Comparison of ENCODE assay signal across 18 cellular contexts in the genomic region with DNA sequence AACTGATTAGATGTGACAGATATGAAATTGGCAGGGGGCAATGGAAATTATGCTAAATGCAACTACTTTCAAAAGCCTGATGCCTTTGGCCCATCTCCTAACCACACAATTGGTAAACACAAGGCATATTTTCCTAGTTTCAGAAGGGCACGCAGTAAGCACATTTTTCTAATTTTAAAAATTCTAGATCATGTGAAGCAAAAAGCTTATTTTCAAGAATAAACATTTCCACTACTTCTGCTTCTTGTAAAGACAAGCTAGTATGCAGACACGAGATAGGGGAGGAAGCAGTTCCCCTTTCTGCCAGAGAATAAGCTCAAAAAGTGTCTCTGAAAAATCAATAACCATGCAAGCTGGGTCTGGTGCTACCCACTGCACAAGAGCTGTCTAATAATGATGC.
DNase-seq lines count a peak whose midpoint lies in the region; ATAC-seq, FAIRE-seq and TF ChIP-seq lines count a peak whose summit lies in the region.
"Had no signal": no experiment of that assay in that cellular context is flagged by ENCODE, and none has a peak within 500 bp of the region (broad histone marks: within the 10 kb centered on the region; RNA-seq: fewer than 3 reads in every experiment).

No MANE protein-coding gene starts in this region.

- no peaks in the 10 kb centered on the region for H3K27me3 Mint-ChIP-seq in CD14-positive monocyte (ENCODE audit: low read depth in 3 of 3)
- H3K27me3 Mint-ChIP-seq: naive thymus-derived CD8-positive, alpha-beta T cell had no signal

- H3K4me2 ChIP-seq in osteoblast (ENCODE audit: insufficient read depth, low read length): no peak overlapping the region
- H3K4me2 ChIP-seq: BLaER1, PC-9 had no signal

- no peaks in the 10 kb centered on the region for H4K20me1 ChIP-seq in osteoblast (ENCODE audit: insufficient read depth, low read length)

- no peak overlapping the region for H2AFZ ChIP-seq in osteoblast (ENCODE audit: low read length)
- H2AFZ ChIP-seq: PC-9 had no signal

- H3K27ac ChIP-seq in osteoblast (ENCODE audit: low read depth, low read length): no peak overlapping the region
- H3K27ac ChIP-seq: BLaER1, PC-9, VCaP had no signal

- H3K4me3 Mint-ChIP-seq in CD14-positive monocyte: peak overlapping the region in 1 of 2 donors; percentile 69
- H3K4me3 Mint-ChIP-seq: naive thymus-derived CD8-positive, alpha-beta T cell had no signal

- TF ChIP-seq CTCF in CD14-positive monocyte (IDR thresholded peaks at IDR 0.05) (no peak), osteoblast (IDR thresholded peaks at IDR 0.05; ENCODE audit: extremely low read depth, low read depth, low read length) (no peak), D721Med (IDR thresholded peaks at IDR 0.05; ENCODE audit: insufficient read depth, missing control alignments) (no peak)

- peaks cover 55% of the 10 kb centered on the region for H3K4me1 ChIP-seq in osteoblast (ENCODE audit: insufficient read depth, low read length)

- FAIRE-seq in D721Med (lab: Jason Lieb, UNC): no peak
- FAIRE-seq: astrocyte, endometrium, GM19239 had no signal

- peak; percentile 53 for ATAC-seq in HG02885 (IDR thresholded peaks at IDR 0.05; ENCODE audit: poor library complexity, unreplicated experiment)
- ATAC-seq in GM21447 (IDR thresholded peaks at IDR 0.05; ENCODE audit: unreplicated experiment): no peak
- ATAC-seq: naive thymus-derived CD8-positive, alpha-beta T cell had no signal

- H3K36me3 Mint-ChIP-seq in CD14-positive monocyte: peaks cover 39 to 50% of the 10 kb centered on the region in 2 donors

- H3K36me3 ChIP-seq in osteoblast (ENCODE audit: insufficient read depth, low read length): no peaks in the 10 kb centered on the region

- peaks cover 0 to 2% (median 0%) of the 10 kb centered on the region in 7 donors for H3K9me3 Mint-ChIP-seq in CD14-positive monocyte
- H3K9me3 Mint-ChIP-seq: naive thymus-derived CD8-positive, alpha-beta T cell had no signal

- no peak overlapping the region for H3K4me3 ChIP-seq in osteoblast (ENCODE audit: insufficient read depth, low read length)
- H3K4me3 ChIP-seq: BLaER1, PC-9 had no signal

- peak overlapping the region; percentile 77 to 89 (median 86) for H3K27ac Mint-ChIP-seq in CD14-positive monocyte

- no peak for DNase-seq in CD14-positive monocyte (ENCODE audit: low spot score)
- peak; percentile 78 for DNase-seq in SIG-M5 treated with dmso at 0.1 percent for 504 hours (lab: John Stamatoyannopoulos, UW; ENCODE audit: unreplicated experiment)
- peak; percentile 47 for DNase-seq in medulla oblongata (ENCODE audit: extremely low spot score)
- DNase-seq in osteoblast (ENCODE audit: insufficient read length, low spot score, missing footprints): no peak
- DNase-seq in D721Med (ENCODE audit: insufficient read length, low spot score): no peak
- no peak for DNase-seq in glomerular visceral epithelial cell (ENCODE audit: extremely low spot score)
- DNase-seq: activated T-cell treated with anti-CD3 and anti-CD28 coated beads for 4 hours; naive thymus-derived CD8-positive, alpha-beta T cell; NCI-H1694; PC-9; stimulated activated CD4-positive, alpha-beta T cell treated with anti-CD3 and anti-CD28 coated beads, Interleukin-1b, Interleukin-23, amount 100 ng/mL, for 48 hours had no signal

- no peaks in the 10 kb centered on the region for H3K27me3 ChIP-seq in osteoblast (ENCODE audit: insufficient read depth, low read length)
- H3K27me3 ChIP-seq: BLaER1 had no signal

- no peaks in the 10 kb centered on the region for H3K79me2 ChIP-seq in osteoblast (ENCODE audit: insufficient read depth, low read length)

- no peaks in the 10 kb centered on the region for H3K9me3 ChIP-seq in osteoblast (ENCODE audit: low read depth, low read length)
- H3K9me3 ChIP-seq: BLaER1 had no signal

- intact Hi-C loops in CD14-positive monocyte (cut with micrococcal nuclease): loop anchor here (5.0 to 10.0 kb wide), 6 partner anchors 52 to 285 kb away; partner anchors contain the start of gene ABCA1 (in 2 of the 2)

- H3K4me1 Mint-ChIP-seq in CD14-positive monocyte: peaks cover 47% of the 10 kb centered on the region

Comparison
In these comparisons a context has a peak if more than half of its experiments do, and no peak if none do; other contexts are left out.
1. DNase-seq: peak in SIG-M5 treated with dmso at 0.1 percent for 504 hours (single experiment) and medulla oblongata (single experiment); none in CD14-positive monocyte (single experiment), osteoblast (single experiment), D721Med (single experiment) and glomerular visceral epithelial cell (single experiment).